ENCODE assay signal across 10 cellular contexts in genomic region chr16:11354407-11354732, GRCh38. TPM values are rescaled to one million over a fixed set of nuclear protein-coding genes. Genes with fewer than 3 reads are reported as not detected.
DNase-seq lines count a peak whose midpoint lies in the region; ATAC-seq and TF ChIP-seq lines count a peak whose summit lies in the region.
"Had no signal": no experiment of that assay in that cellular context is flagged by ENCODE, and none has a peak within 500 bp of the region (broad histone marks: within the 10 kb centered on the region; RNA-seq: fewer than 3 reads in every experiment).

No MANE protein-coding gene starts in this region.

- peaks cover 38% of the 10 kb centered on the region for H4K20me1 ChIP-seq in BLaER1

- DNase-seq in activated naive CD4-positive, alpha-beta T cell treated with anti-CD3 and anti-CD28 coated beads, Interleukin-2, amount 50 U/mL, for 72 hours (ENCODE audit: low spot score in 2 of 2): no peak
- DNase-seq in AG20443 (ENCODE audit: low spot score): no peak
- no peak for DNase-seq in NCI-H1694 treated with DMSO at 0.1 percent for 48 hours (lab: John Stamatoyannopoulos, UW)
- DNase-seq in C1 segment of cervical spinal cord (lab: John Stamatoyannopoulos, UW): no peak
- DNase-seq in GM10248 (ENCODE audit: extremely low spot score): no peak
- DNase-seq: NCI-H1417 treated with DMSO at 0.1 percent for 48 hours, right cardiac atrium had no signal

- ATAC-seq in GM19455 (IDR thresholded peaks at IDR 0.05; ENCODE audit: unreplicated experiment) (peak; percentile 29), HG03108 (IDR thresholded peaks at IDR 0.05; ENCODE audit: unreplicated experiment) (peak; percentile 33)
- ATAC-seq in activated naive CD4-positive, alpha-beta T cell treated with anti-CD3 and anti-CD28 coated beads, Interleukin-2, amount 50 U/mL, for 72 hours: peak in 1 of 2 donors; percentile 34
- ATAC-seq: right cardiac atrium had no signal

- H3K27me3 ChIP-seq in BLaER1: no peaks in the 10 kb centered on the region

- H3K4me2 ChIP-seq in BLaER1: peak overlapping the region; percentile 85

- peaks cover 8% of the 10 kb centered on the region for H3K9me3 ChIP-seq in BLaER1

- peaks cover 79% of the 10 kb centered on the region for H3K4me1 ChIP-seq in BLaER1

- no peak overlapping the region for H3K4me3 ChIP-seq in BLaER1

- peak overlapping the region; percentile 93 to 97 for H3K27ac Mint-ChIP-seq in activated naive CD4-positive, alpha-beta T cell treated with anti-CD3 and anti-CD28 coated beads, Interleukin-2, amount 50 U/mL, for 72 hours

- peaks cover 17 to 51% of the 10 kb centered on the region in 2 donors for H3K36me3 Mint-ChIP-seq in activated naive CD4-positive, alpha-beta T cell treated with anti-CD3 and anti-CD28 coated beads, Interleukin-2, amount 50 U/mL, for 72 hours

- H3K36me3 ChIP-seq in BLaER1: peaks cover 16% of the 10 kb centered on the region

- H3K9ac ChIP-seq in BLaER1: no peak overlapping the region; the same call in 1 of the 2 replicates

- POLR2A ChIA-PET in GM10248 (lab: Yijun Ruan, JAX): interaction anchor here (0.9 to 2.8 kb wide), 2 partner anchors 99 to 390 kb away, joined by 3 to 21 read pairs; partner anchors contain the start of gene SOCS1

- CTCF ChIA-PET in GM10248 (lab: Yijun Ruan, JAX): interaction anchor here (0.7 to 3.0 kb wide), 9 partner anchors 18 to 390 kb away, joined by 3 to 25 read pairs (median 3); partner anchors contain the start of gene SOCS1

- TF ChIP-seq CTCF in GM10248 (IDR thresholded peaks at IDR 0.05; ENCODE audit: control extremely low read depth, extremely low read depth, low read depth, missing control alignments): no peak

- no peak overlapping the region for H3K27ac ChIP-seq in BLaER1

- no peaks in the 10 kb centered on the region for H3K9me3 Mint-ChIP-seq in activated naive CD4-positive, alpha-beta T cell treated with anti-CD3 and anti-CD28 coated beads, Interleukin-2, amount 50 U/mL, for 72 hours

RNA-seq across cellular contexts. Expression of gene RMI2, which starts 9.1 kb away (rescaled TPM):
- total RNA-seq in activated naive CD4-positive, alpha-beta T cell treated with anti-CD3 and anti-CD28 coated beads, Interleukin-2, amount 50 U/mL, for 72 hours: 10 to 100 TPM; 40.4 to 78.1 TPM
